Comparison of ENCODE assay signal across 1 cellular context in the genomic region with DNA sequence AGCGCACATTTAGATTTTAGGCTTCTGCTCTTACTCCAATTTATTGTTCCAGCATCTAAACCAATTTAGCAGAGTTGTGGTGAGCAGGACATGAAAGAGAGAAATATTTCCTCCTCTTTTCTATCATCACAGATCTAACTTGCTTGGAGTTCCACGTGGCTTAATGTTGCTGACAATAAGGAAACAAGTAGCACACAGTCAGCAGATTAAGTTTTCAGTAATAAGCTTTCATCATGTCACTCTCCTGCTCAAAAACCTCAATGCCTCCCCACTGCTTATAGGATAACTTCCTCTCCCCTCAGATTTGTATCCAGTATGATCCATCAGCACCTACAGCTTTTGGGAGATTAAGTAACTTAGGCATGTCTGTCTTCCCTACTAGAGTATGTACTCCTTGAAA.
TF ChIP-seq lines count a peak whose summit lies in the region.

No MANE protein-coding gene starts in this region.

TF ChIP-seq in liver, 16 proteins besides CTCF, POLR2A, EP300 and RAD21 (continued from another document):
- TF ChIP-seq, protein P1, sequence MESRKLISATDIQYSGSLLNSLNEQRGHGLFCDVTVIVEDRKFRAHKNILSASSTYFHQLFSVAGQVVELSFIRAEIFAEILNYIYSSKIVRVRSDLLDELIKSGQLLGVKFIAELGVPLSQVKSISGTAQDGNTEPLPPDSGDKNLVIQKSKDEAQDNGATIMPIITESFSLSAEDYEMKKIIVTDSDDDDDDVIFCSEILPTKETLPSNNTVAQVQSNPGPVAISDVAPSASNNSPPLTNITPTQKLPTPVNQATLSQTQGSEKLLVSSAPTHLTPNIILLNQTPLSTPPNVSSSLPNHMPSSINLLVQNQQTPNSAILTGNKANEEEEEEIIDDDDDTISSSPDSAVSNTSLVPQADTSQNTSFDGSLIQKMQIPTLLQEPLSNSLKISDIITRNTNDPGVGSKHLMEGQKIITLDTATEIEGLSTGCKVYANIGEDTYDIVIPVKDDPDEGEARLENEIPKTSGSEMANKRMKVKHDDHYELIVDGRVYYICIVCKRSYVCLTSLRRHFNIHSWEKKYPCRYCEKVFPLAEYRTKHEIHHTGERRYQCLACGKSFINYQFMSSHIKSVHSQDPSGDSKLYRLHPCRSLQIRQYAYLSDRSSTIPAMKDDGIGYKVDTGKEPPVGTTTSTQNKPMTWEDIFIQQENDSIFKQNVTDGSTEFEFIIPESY (IDR thresholded peaks at IDR 0.05) = no peak
